ENCODE assay signal across 11 cellular contexts in the genomic region with DNA sequence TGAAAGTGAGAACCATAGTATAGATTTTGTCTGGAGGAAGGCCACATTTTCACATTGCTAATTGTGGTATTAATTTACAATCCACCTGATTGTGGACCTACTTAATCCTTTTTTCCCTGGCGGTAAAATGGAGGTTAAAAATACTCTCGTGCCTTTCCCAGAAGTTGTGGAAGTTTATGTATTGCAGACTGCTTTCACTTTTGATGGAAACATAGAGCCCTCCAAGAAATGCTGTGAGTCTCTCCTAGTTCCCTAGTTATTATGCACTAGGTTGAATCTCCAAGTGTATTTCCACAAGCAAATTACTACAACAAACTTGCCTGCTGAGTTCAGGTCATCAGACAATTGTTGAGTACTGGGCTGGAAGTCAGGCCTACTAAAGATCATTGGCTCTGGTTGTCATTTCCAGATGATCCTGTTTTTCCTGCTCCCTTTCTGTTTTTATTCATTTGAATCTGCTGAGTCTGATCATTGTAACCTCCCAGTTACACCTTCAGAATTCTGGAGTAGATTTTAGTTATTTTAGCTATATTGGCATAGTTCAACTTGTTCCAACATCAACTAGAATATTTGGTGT.
DNase-seq lines count a peak whose midpoint lies in the region; ATAC-seq and TF ChIP-seq lines count a peak whose summit lies in the region.
"Had no signal": no experiment of that assay in that cellular context is flagged by ENCODE, and none has a peak within 500 bp of the region (broad histone marks: within the 10 kb centered on the region; RNA-seq: fewer than 3 reads in every experiment).

No MANE protein-coding gene starts in this region.

- TF ChIP-seq POLR2A in gastrocnemius medialis (IDR thresholded peaks at IDR 0.05) = no peak

- ATAC-seq in left ventricle myocardium superior = peak; percentile 5
- ATAC-seq in gastrocnemius medialis = no peak
- no peak for ATAC-seq in GM21529 (IDR thresholded peaks at IDR 0.05; ENCODE audit: unreplicated experiment)
- no peak for ATAC-seq in GM21576 (IDR thresholded peaks at IDR 0.05; ENCODE audit: unreplicated experiment)
- ATAC-seq: Panc1 had no signal

- H3K9me3 ChIP-seq in gastrocnemius medialis = no peaks in the 10 kb centered on the region

- peaks cover 0 to 13% of the 10 kb centered on the region in 2 donors for H3K36me3 ChIP-seq in gastrocnemius medialis

- intact Hi-C loops in left ventricle myocardium superior (cut with micrococcal nuclease) (no loop called here), gastrocnemius medialis (cut with DNase I; ENCODE audit: low total_unique reads) (loop anchor here (5.0 kb wide), 1 partner anchor 40 kb away; no protein-coding TSS in a partner anchor)

- H3K4me3 ChIP-seq in astrocyte of the spinal cord (ENCODE audit: low read depth, low read length) (no peak overlapping the region), gastrocnemius medialis (peak overlapping the region in 2 of 4 donors; percentile 1 to 19)

- peak; percentile 14 for DNase-seq in ELF-1 (ENCODE audit: low read depth, low spot score)
- DNase-seq in astrocyte of the spinal cord (ENCODE audit: low read depth, low spot score) = peak; percentile 44
- DNase-seq in left ventricle myocardium superior = no peak
- no peak for DNase-seq in gastrocnemius medialis
- DNase-seq in globus pallidus (ENCODE audit: low spot score) = no peak
- no peak for DNase-seq in H4 (ENCODE audit: low spot score)
- DNase-seq: activated CD4-positive, alpha-beta memory T cell treated with anti-CD3 and anti-CD28 coated beads for 36 hours; midbrain had no signal

- in situ Hi-C loops in astrocyte of the spinal cord (cut with HindIII; ENCODE audit: low sequenced_read_pairs) = no loop called here
- in situ Hi-C loops in gastrocnemius medialis (cut with MboI; ENCODE audit: low sequenced_read_pairs in 4 of 4) = no loop called here

- peaks cover 41 to 46% of the 10 kb centered on the region in 2 donors for H3K4me1 ChIP-seq in gastrocnemius medialis

- peak overlapping the region; percentile 35 to 75 (median 66) for H3K27ac ChIP-seq in gastrocnemius medialis

- no peaks in the 10 kb centered on the region for H3K27me3 ChIP-seq in gastrocnemius medialis

- TF ChIP-seq CTCF in astrocyte of the spinal cord (IDR thresholded peaks at IDR 0.05; ENCODE audit: low read depth, low read length) (no peak), gastrocnemius medialis (IDR thresholded peaks at IDR 0.05 in 4 of 5, conservative IDR thresholded peaks at IDR 0.05 in 1 of 5) (no peak)

Comparison
In these comparisons a context has a peak if more than half of its experiments do, and no peak if none do; other contexts are left out.
1. DNase-seq: peak in ELF-1 (single experiment) and astrocyte of the spinal cord (single experiment); none in left ventricle myocardium superior (single experiment), gastrocnemius medialis (0 of 2), globus pallidus (single experiment) and H4 (single experiment).